26 cellular contexts compared by ENCODE assay signal in genomic region chr3:6262035-6262434, GRCh38.
DNase-seq lines count a peak whose midpoint lies in the region; ATAC-seq lines count a peak whose summit lies in the region.
"Had no signal": no experiment of that assay in that cellular context is flagged by ENCODE, and none has a peak within 500 bp of the region (broad histone marks: within the 10 kb centered on the region; RNA-seq: fewer than 3 reads in every experiment).

No MANE protein-coding gene starts in this region.

- H3K4me3 ChIP-seq in effector memory CD4-positive, alpha-beta T cell (ENCODE audit: insufficient read depth, low read depth, low read length, poor library complexity, severe bottlenecking), result no peak overlapping the region
- H3K4me3 ChIP-seq: heart right ventricle, left ventricle myocardium inferior, ovary, smooth muscle cell, thoracic aorta, uterus had no signal

- no peaks in the 10 kb centered on the region for H3K27me3 ChIP-seq in effector memory CD4-positive, alpha-beta T cell (replicated peaks; ENCODE audit: control insufficient read depth, insufficient read depth, low read length, poor library complexity, severe bottlenecking)
- H3K27me3 ChIP-seq: heart right ventricle, ovary, uterus had no signal

- H3K27ac ChIP-seq in effector memory CD4-positive, alpha-beta T cell (ENCODE audit: insufficient read depth, low read length, poor library complexity, severe bottlenecking), result no peak overlapping the region
- H3K27ac ChIP-seq: heart right ventricle, left ventricle myocardium inferior, ovary, thoracic aorta, uterus had no signal

- H3K4me1 ChIP-seq in effector memory CD4-positive, alpha-beta T cell (ENCODE audit: control insufficient read depth, insufficient read depth, low read length, poor library complexity, severe bottlenecking), result no peaks in the 10 kb centered on the region
- H3K4me1 ChIP-seq: heart right ventricle, left ventricle myocardium inferior, uterus had no signal

- no peaks in the 10 kb centered on the region for H3K36me3 ChIP-seq in effector memory CD4-positive, alpha-beta T cell (ENCODE audit: control insufficient read depth, insufficient read depth, low read length)
- H3K36me3 ChIP-seq: heart right ventricle, left ventricle myocardium inferior, ovary, thoracic aorta, uterus had no signal

- intact Hi-C loops in Right ventricle myocardium inferior (cut with DNase I), result no loop called here

- H3K9me3 ChIP-seq in effector memory CD4-positive, alpha-beta T cell (ENCODE audit: control insufficient read depth, low read length), result no peaks in the 10 kb centered on the region
- H3K9me3 ChIP-seq: left ventricle myocardium inferior, ovary, thoracic aorta, uterus had no signal

- ATAC-seq in Right ventricle myocardium inferior, result no peak
- ATAC-seq: activated naive CD4-positive, alpha-beta T cell treated with anti-CD3 and anti-CD28 coated beads, Interleukin-2, amount 50 U/mL, for 72 hours; heart right ventricle; HepG2; stimulated activated naive CD8-positive, alpha-beta T cell treated with anti-CD3 and anti-CD28 coated beads, Interleukin-15, amount 100 ng/mL, for 72 hours had no signal

- DNase-seq in DMS79 (lab: John Stamatoyannopoulos, UW) (peak; percentile 36), DMS79 treated with DMSO at 0.1 percent for 48 hours (lab: John Stamatoyannopoulos, UW) (no peak), NCI-H1436 treated with DMSO at 0.1 percent for 48 hours (lab: John Stamatoyannopoulos, UW) (peak; percentile 83), NCI-H345 treated with DMSO at 0.1 percent for 48 hours (lab: John Stamatoyannopoulos, UW; ENCODE audit: unreplicated experiment) (peak; percentile 51), SK-N-DZ (ENCODE audit: low spot score) (peak; percentile 16), AML-193 (lab: John Stamatoyannopoulos, UW) (no peak), Right ventricle myocardium inferior (ENCODE audit: missing footprints) (no peak)
- no peak for DNase-seq in effector memory CD4-positive, alpha-beta T cell
- DNase-seq: activated B cell treated with CpG ODN at 0.5 μM for 24 hours; activated CD4-positive, alpha-beta T cell treated with anti-CD3 and anti-CD28 coated beads, Interleukin-2, amount 10 ng/mL, durations not matched to agents 7 days and 5 days; activated effector memory CD4-positive, alpha-beta T cell treated with Interleukin-2 at 50 U/mL for 16 hours; HCEC 1CT; heart right ventricle; Kasumi-1; left ventricle myocardium inferior; mesenchymal stem cell; ovary; stimulated activated CD4-positive, alpha-beta T cell treated with anti-CD3 and anti-CD28 coated beads, Interleukin-1b, Interleukin-23, amount 100 ng/mL, for 48 hours; stimulated activated CD8-positive, alpha-beta memory T cell treated with anti-CD3 and anti-CD28 coated beads, Interleukin-4, amount 100 ng/mL, for 48 hours; stimulated activated naive CD8-positive, alpha-beta T cell treated with anti-CD3 and anti-CD28 coated beads, Interleukin-15, amount 100 ng/mL, for 72 hours; T-helper 1 cell; uterus had no signal

Comparison
In these comparisons a context has a peak if more than half of its experiments do, and no peak if none do; other contexts are left out.
1. DNase-seq: peak in DMS79 (single experiment), NCI-H1436 treated with DMSO at 0.1 percent for 48 hours (single experiment), NCI-H345 treated with DMSO at 0.1 percent for 48 hours (single experiment) and SK-N-DZ (single experiment); none in DMS79 treated with DMSO at 0.1 percent for 48 hours (single experiment), effector memory CD4-positive, alpha-beta T cell (0 of 3), AML-193 (0 of 2) and Right ventricle myocardium inferior (single experiment).